Comparison of ENCODE assay signal across 1 cellular context in the genomic region with DNA sequence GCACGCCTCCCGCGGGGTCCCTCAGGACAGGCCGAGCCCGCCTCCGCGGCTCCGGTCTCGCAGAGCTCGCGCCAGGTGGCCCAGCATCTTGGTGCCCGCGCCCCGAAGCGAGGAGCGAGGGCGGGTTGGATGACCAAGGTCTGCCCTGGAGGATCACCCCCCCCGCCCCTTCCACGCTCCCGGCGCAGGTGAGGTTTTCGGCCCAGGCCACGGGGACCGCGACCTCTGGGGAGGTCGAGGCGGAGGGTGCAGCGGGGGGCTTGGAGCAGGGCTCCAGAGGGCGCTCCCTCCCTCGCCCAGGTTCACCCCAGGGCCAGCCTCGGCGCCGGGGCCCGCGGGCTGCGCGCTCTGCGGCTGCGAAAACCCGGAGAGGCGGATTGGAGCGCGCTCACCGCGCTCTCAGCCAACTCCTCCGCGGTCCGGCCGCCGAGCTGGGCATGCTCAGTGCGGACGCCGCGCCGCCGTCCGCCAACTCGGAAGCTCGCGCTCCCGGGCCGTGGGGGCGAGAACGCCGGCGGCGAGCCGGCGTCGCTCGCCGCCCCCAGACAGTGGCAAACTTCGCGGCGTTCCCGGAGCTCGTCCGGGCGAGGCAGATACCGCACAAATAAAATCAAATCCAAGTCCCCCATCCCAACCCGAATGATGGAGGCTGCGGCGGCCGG.
TF ChIP-seq lines count a peak whose summit lies in the region.

A gene with protein sequence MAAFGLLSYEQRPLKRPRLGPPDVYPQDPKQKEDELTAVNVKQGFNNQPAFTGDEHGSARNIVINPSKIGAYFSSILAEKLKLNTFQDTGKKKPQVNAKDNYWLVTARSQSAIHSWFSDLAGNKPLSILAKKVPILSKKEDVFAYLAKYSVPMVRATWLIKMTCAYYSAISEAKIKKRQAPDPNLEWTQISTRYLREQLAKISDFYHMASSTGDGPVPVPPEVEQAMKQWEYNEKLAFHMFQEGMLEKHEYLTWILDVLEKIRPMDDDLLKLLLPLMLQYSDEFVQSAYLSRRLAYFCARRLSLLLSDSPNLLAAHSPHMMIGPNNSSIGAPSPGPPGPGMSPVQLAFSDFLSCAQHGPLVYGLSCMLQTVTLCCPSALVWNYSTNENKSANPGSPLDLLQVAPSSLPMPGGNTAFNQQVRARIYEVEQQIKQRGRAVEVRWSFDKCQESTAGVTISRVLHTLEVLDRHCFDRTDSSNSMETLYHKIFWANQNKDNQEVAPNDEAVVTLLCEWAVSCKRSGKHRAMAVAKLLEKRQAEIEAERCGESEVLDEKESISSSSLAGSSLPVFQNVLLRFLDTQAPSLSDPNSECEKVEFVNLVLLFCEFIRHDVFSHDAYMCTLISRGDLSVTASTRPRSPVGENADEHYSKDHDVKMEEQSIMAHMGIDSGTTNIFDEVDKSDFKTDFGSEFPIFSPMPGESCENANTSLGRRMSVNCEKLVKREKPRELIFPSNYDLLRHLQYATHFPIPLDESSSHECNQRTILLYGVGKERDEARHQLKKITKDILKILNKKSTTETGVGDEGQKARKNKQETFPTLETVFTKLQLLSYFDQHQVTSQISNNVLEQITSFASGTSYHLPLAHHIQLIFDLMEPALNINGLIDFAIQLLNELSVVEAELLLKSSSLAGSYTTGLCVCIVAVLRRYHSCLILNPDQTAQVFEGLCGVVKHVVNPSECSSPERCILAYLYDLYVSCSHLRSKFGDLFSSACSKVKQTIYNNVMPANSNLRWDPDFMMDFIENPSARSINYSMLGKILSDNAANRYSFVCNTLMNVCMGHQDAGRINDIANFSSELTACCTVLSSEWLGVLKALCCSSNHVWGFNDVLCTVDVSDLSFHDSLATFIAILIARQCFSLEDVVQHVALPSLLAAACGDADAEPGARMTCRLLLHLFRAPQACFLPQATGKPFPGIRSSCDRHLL (N-terminal part only) (plus strand): TSS at position 438 of the 662 bp plus-strand sequence. CDS start 1,263 bp downstream, outside the sequence.

TF ChIP-seq in HepG2, 621 proteins besides CTCF, POLR2A, EP300 and RAD21 (continued from another document and continues in another):
- TF ChIP-seq, protein P1, sequence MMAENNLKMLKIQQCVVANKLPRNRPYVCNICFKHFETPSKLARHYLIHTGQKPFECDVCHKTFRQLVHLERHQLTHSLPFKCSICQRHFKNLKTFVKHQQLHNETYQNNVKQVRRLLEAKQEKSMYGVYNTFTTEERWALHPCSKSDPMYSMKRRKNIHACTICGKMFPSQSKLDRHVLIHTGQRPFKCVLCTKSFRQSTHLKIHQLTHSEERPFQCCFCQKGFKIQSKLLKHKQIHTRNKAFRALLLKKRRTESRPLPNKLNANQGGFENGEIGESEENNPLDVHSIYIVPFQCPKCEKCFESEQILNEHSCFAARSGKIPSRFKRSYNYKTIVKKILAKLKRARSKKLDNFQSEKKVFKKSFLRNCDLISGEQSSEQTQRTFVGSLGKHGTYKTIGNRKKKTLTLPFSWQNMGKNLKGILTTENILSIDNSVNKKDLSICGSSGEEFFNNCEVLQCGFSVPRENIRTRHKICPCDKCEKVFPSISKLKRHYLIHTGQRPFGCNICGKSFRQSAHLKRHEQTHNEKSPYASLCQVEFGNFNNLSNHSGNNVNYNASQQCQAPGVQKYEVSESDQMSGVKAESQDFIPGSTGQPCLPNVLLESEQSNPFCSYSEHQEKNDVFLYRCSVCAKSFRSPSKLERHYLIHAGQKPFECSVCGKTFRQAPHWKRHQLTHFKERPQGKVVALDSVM (CRISPR knock-in tag; IDR thresholded peaks at IDR 0.05): no peak
- TF ChIP-seq ZIK1 (CRISPR knock-in tag; IDR thresholded peaks at IDR 0.05; ENCODE audit: borderline replicate concordance, low read depth) (no peak; the same call in 1 of the 2 replicates), ZSCAN29 (CRISPR knock-in tag; conservative IDR thresholded peaks at IDR 0.05) (0 out of 2 replicates have a peak, but pooled peaks have one; percentile 27), ZBTB42 (CRISPR knock-in tag; IDR thresholded peaks at IDR 0.05) (no peak), TRAFD1 (CRISPR knock-in tag; IDR thresholded peaks at IDR 0.05; ENCODE audit: borderline replicate concordance) (no peak), KDM2A (CRISPR knock-in tag; IDR thresholded peaks at IDR 0.05; ENCODE audit: borderline replicate concordance, low read depth) (peak; percentile 83; the same call in 1 of the 2 replicates), PLSCR1 (CRISPR knock-in tag; IDR thresholded peaks at IDR 0.05; ENCODE audit: borderline replicate concordance) (no peak), ZNF572 (CRISPR knock-in tag; IDR thresholded peaks at IDR 0.05) (no peak), ZNF276 (CRISPR knock-in tag; IDR thresholded peaks at IDR 0.05; ENCODE audit: low read depth) (peak; percentile 72; the same call in 1 of the 2 replicates), LCORL (IDR thresholded peaks at IDR 0.05) (no peak), LCORL (CRISPR knock-in tag; IDR thresholded peaks at IDR 0.05) (peak; percentile 63; the same call in 1 of the 2 replicates), ZNF282 (IDR thresholded peaks at IDR 0.05; ENCODE audit: partially characterized antibody) (no peak), IRX3 (CRISPR knock-in tag; IDR thresholded peaks at IDR 0.05; ENCODE audit: borderline replicate concordance, low read depth) (no peak), ZSCAN31 (CRISPR knock-in tag; IDR thresholded peaks at IDR 0.05; ENCODE audit: low read depth) (no peak), GABPA (IDR thresholded peaks at IDR 0.05; ENCODE audit: low read depth, low read length) (no peak), GABPA (CRISPR knock-in tag; IDR thresholded peaks at IDR 0.05; ENCODE audit: low read depth) (no peak)
- TF ChIP-seq, protein P2, sequence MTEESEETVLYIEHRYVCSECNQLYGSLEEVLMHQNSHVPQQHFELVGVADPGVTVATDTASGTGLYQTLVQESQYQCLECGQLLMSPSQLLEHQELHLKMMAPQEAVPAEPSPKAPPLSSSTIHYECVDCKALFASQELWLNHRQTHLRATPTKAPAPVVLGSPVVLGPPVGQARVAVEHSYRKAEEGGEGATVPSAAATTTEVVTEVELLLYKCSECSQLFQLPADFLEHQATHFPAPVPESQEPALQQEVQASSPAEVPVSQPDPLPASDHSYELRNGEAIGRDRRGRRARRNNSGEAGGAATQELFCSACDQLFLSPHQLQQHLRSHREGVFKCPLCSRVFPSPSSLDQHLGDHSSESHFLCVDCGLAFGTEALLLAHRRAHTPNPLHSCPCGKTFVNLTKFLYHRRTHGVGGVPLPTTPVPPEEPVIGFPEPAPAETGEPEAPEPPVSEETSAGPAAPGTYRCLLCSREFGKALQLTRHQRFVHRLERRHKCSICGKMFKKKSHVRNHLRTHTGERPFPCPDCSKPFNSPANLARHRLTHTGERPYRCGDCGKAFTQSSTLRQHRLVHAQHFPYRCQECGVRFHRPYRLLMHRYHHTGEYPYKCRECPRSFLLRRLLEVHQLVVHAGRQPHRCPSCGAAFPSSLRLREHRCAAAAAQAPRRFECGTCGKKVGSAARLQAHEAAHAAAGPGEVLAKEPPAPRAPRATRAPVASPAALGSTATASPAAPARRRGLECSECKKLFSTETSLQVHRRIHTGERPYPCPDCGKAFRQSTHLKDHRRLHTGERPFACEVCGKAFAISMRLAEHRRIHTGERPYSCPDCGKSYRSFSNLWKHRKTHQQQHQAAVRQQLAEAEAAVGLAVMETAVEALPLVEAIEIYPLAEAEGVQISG (CRISPR knock-in tag; IDR thresholded peaks at IDR 0.05): peak; percentile 64
- TF ChIP-seq, protein P3, sequence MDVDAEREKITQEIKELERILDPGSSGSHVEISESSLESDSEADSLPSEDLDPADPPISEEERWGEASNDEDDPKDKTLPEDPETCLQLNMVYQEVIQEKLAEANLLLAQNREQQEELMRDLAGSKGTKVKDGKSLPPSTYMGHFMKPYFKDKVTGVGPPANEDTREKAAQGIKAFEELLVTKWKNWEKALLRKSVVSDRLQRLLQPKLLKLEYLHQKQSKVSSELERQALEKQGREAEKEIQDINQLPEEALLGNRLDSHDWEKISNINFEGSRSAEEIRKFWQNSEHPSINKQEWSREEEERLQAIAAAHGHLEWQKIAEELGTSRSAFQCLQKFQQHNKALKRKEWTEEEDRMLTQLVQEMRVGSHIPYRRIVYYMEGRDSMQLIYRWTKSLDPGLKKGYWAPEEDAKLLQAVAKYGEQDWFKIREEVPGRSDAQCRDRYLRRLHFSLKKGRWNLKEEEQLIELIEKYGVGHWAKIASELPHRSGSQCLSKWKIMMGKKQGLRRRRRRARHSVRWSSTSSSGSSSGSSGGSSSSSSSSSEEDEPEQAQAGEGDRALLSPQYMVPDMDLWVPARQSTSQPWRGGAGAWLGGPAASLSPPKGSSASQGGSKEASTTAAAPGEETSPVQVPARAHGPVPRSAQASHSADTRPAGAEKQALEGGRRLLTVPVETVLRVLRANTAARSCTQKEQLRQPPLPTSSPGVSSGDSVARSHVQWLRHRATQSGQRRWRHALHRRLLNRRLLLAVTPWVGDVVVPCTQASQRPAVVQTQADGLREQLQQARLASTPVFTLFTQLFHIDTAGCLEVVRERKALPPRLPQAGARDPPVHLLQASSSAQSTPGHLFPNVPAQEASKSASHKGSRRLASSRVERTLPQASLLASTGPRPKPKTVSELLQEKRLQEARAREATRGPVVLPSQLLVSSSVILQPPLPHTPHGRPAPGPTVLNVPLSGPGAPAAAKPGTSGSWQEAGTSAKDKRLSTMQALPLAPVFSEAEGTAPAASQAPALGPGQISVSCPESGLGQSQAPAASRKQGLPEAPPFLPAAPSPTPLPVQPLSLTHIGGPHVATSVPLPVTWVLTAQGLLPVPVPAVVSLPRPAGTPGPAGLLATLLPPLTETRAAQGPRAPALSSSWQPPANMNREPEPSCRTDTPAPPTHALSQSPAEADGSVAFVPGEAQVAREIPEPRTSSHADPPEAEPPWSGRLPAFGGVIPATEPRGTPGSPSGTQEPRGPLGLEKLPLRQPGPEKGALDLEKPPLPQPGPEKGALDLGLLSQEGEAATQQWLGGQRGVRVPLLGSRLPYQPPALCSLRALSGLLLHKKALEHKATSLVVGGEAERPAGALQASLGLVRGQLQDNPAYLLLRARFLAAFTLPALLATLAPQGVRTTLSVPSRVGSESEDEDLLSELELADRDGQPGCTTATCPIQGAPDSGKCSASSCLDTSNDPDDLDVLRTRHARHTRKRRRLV (CRISPR knock-in tag; IDR thresholded peaks at IDR 0.05): no peak
- TF ChIP-seq, protein P4, sequence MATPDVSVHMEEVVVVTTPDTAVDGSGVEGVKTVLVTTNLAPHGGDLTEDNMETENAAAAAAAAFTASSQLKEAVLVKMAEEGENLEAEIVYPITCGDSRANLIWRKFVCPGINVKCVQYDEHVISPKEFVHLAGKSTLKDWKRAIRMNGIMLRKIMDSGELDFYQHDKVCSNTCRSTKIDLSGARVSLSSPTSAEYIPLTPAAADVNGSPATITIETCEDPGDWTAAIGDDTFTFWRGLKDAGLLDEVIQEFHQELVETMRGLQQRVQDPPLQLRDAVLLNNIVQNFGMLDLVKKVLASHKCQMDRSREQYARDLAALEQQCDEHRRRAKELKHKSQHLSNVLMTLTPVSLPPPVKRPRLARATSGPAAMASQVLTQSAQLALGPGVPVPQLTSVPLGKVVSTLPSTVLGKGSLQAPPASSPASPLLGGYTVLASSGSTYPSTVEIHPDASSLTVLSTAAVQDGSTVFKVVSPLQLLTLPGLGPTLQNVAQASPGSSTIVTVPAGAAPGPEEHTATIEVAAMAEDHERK (CRISPR knock-in tag; IDR thresholded peaks at IDR 0.05; ENCODE audit: low read depth): no peak
- TF ChIP-seq, protein P5, sequence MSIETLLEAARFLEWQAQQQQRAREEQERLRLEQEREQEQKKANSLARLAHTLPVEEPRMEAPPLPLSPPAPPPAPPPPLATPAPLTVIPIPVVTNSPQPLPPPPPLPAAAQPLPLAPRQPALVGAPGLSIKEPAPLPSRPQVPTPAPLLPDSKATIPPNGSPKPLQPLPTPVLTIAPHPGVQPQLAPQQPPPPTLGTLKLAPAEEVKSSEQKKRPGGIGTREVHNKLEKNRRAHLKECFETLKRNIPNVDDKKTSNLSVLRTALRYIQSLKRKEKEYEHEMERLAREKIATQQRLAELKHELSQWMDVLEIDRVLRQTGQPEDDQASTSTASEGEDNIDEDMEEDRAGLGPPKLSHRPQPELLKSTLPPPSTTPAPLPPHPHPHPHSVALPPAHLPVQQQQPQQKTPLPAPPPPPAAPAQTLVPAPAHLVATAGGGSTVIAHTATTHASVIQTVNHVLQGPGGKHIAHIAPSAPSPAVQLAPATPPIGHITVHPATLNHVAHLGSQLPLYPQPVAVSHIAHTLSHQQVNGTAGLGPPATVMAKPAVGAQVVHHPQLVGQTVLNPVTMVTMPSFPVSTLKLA (IDR thresholded peaks at IDR 0.05): no peak
- TF ChIP-seq, protein P6, sequence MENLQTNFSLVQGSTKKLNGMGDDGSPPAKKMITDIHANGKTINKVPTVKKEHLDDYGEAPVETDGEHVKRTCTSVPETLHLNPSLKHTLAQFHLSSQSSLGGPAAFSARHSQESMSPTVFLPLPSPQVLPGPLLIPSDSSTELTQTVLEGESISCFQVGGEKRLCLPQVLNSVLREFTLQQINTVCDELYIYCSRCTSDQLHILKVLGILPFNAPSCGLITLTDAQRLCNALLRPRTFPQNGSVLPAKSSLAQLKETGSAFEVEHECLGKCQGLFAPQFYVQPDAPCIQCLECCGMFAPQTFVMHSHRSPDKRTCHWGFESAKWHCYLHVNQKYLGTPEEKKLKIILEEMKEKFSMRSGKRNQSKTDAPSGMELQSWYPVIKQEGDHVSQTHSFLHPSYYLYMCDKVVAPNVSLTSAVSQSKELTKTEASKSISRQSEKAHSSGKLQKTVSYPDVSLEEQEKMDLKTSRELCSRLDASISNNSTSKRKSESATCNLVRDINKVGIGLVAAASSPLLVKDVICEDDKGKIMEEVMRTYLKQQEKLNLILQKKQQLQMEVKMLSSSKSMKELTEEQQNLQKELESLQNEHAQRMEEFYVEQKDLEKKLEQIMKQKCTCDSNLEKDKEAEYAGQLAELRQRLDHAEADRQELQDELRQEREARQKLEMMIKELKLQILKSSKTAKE (CRISPR knock-in tag; IDR thresholded peaks at IDR 0.05; ENCODE audit: borderline replicate concordance): no peak
